12 cellular contexts compared by ENCODE assay signal in the genomic region with DNA sequence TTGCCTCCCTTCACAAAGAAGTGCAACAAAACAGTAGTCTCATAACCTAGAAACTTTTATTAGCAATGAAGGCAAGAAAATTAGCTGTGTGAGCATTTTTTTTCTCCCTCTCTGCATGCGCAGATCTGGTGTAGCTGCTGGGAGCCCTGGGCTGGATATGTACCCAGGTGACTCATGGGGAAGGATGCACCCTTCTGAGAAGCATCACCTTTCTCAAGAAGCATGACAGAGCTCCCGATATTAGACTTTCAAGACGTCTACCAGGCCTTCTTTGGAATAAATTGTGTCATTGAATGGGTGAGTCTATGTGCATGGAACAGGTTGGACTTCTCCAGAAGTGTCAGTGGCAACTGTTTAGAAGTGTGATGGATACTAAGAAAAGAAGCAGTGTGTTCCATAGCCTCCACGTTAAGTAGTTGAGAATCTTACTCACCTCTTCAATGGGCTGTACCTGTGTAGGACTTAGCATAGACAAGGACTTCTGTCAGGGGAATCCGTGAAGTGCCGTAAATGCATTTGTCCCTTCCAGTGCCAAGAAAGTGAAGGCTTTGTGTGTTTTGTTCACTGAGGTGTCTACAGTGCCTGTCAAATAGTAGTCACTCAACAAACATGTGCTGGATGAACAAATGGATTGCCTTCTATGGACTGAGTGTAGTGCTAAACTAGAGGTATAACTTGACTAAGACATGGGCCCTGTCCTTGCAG. TPM values are rescaled to one million over a fixed set of nuclear protein-coding genes. Genes with fewer than 3 reads are reported as not detected.
A peak's percentile ranks its signal among the peaks of the same experiment; 100 is the strongest.
DNase-seq lines count a peak whose midpoint lies in the region; ATAC-seq and TF ChIP-seq lines count a peak whose summit lies in the region.
"Had no signal": no experiment of that assay in that cellular context is flagged by ENCODE, and none has a peak within 500 bp of the region (broad histone marks: within the 10 kb centered on the region; RNA-seq: fewer than 3 reads in every experiment).

No MANE protein-coding gene starts in this region.

- no peak for TF ChIP-seq CTCF in foreskin keratinocyte (conservative IDR thresholded peaks at IDR 0.05)
- no peak for TF ChIP-seq CTCF in nephron progenitor cell (IDR thresholded peaks at IDR 0.05)

- ATAC-seq in foreskin keratinocyte: peak; percentile 59

- peak; percentile 76 for DNase-seq in T-helper 2 cell treated with Interferon-gamma antibody and Interleukin-4, amounts not matched to agents 5 μg/mL and 100 μg/mL, for 36 hours (ENCODE audit: low spot score)
- peak; percentile 57 for DNase-seq in activated T-cell treated with anti-CD3 and anti-CD28 coated beads, Interleukin-2, amount 50 U/mL, for 24 hours
- no peak for DNase-seq in foreskin keratinocyte
- peak; percentile 75 for DNase-seq in stimulated activated CD8-positive, alpha-beta memory T cell treated with anti-CD3 and anti-CD28 coated beads, Interleukin-4, amount 100 ng/mL, for 48 hours
- DNase-seq in nephron progenitor cell: no peak
- DNase-seq in SKM-1 (lab: John Stamatoyannopoulos, UW; ENCODE audit: unreplicated experiment): no peak
- DNase-seq in NCI-H1436 treated with DMSO at 0.1 percent for 48 hours (lab: John Stamatoyannopoulos, UW): no peak
- DNase-seq: amygdala, kidney glomerular epithelial cell, PC-9, T-helper 9 cell had no signal

- H3K27ac ChIP-seq in foreskin keratinocyte: no peak overlapping the region
- H3K27ac ChIP-seq: PC-9, right atrium auricular region had no signal

- no peaks in the 10 kb centered on the region for H3K36me3 Mint-ChIP-seq in T-helper 2 cell treated with Interferon-gamma antibody and Interleukin-4, amounts not matched to agents 5 μg/mL and 100 μg/mL, for 36 hours (ENCODE audit: low read depth)
- H3K36me3 Mint-ChIP-seq in activated T-cell treated with anti-CD3 and anti-CD28 coated beads, Interleukin-2, amount 50 U/mL, for 24 hours (ENCODE audit: low read depth): peaks cover 5% of the 10 kb centered on the region
- no peaks in the 10 kb centered on the region for H3K36me3 Mint-ChIP-seq in nephron progenitor cell (ENCODE audit: low read depth)

- no peaks in the 10 kb centered on the region for H3K9me3 Mint-ChIP-seq in T-helper 2 cell treated with Interferon-gamma antibody and Interleukin-4, amounts not matched to agents 5 μg/mL and 100 μg/mL, for 36 hours
- peaks cover 2% of the 10 kb centered on the region for H3K9me3 Mint-ChIP-seq in activated T-cell treated with anti-CD3 and anti-CD28 coated beads, Interleukin-2, amount 50 U/mL, for 24 hours
- peaks cover 3% of the 10 kb centered on the region for H3K9me3 Mint-ChIP-seq in nephron progenitor cell

- H3K27ac Mint-ChIP-seq in T-helper 2 cell treated with Interferon-gamma antibody and Interleukin-4, amounts not matched to agents 5 μg/mL and 100 μg/mL, for 36 hours: peak overlapping the region; percentile 93
- peak overlapping the region; percentile 99 for H3K27ac Mint-ChIP-seq in activated T-cell treated with anti-CD3 and anti-CD28 coated beads, Interleukin-2, amount 50 U/mL, for 24 hours
- H3K27ac Mint-ChIP-seq in nephron progenitor cell: no peak overlapping the region

- H3K27me3 ChIP-seq in foreskin keratinocyte: peaks cover 16% of the 10 kb centered on the region
- H3K27me3 ChIP-seq: right atrium auricular region had no signal

- H3K4me1 Mint-ChIP-seq in T-helper 2 cell treated with Interferon-gamma antibody and Interleukin-4, amounts not matched to agents 5 μg/mL and 100 μg/mL, for 36 hours (ENCODE audit: low read depth): peaks cover 60% of the 10 kb centered on the region
- peaks cover 69% of the 10 kb centered on the region for H3K4me1 Mint-ChIP-seq in activated T-cell treated with anti-CD3 and anti-CD28 coated beads, Interleukin-2, amount 50 U/mL, for 24 hours (ENCODE audit: low read depth)
- peaks cover 32% of the 10 kb centered on the region for H3K4me1 Mint-ChIP-seq in nephron progenitor cell

- peak overlapping the region; percentile 54 for H3K4me3 Mint-ChIP-seq in T-helper 2 cell treated with Interferon-gamma antibody and Interleukin-4, amounts not matched to agents 5 μg/mL and 100 μg/mL, for 36 hours
- H3K4me3 Mint-ChIP-seq in activated T-cell treated with anti-CD3 and anti-CD28 coated beads, Interleukin-2, amount 50 U/mL, for 24 hours: peak overlapping the region; percentile 11
- no peak overlapping the region for H3K4me3 Mint-ChIP-seq in nephron progenitor cell

- H3K4me1 ChIP-seq in foreskin keratinocyte: no peaks in the 10 kb centered on the region
- H3K4me1 ChIP-seq: right atrium auricular region had no signal

- no peaks in the 10 kb centered on the region for H3K27me3 Mint-ChIP-seq in T-helper 2 cell treated with Interferon-gamma antibody and Interleukin-4, amounts not matched to agents 5 μg/mL and 100 μg/mL, for 36 hours (ENCODE audit: low read depth)
- H3K27me3 Mint-ChIP-seq in activated T-cell treated with anti-CD3 and anti-CD28 coated beads, Interleukin-2, amount 50 U/mL, for 24 hours: no peaks in the 10 kb centered on the region
- peaks cover 10% of the 10 kb centered on the region for H3K27me3 Mint-ChIP-seq in nephron progenitor cell (ENCODE audit: low read depth, poor library complexity)

RNA-seq across cellular contexts. Expression of a gene that starts 47.7 kb away (rescaled TPM):
- not detected in 2 replicates for total RNA-seq in foreskin keratinocyte
- polyA plus RNA-seq in foreskin keratinocyte: not detected in 2 replicates

Comparison
In these comparisons a context has a peak if more than half of its experiments do, and no peak if none do; other contexts are left out.
1. DNase-seq: peak in T-helper 2 cell treated with Interferon-gamma antibody and Interleukin-4, amounts not matched to agents 5 μg/mL and 100 μg/mL, for 36 hours (single experiment), activated T-cell treated with anti-CD3 and anti-CD28 coated beads, Interleukin-2, amount 50 U/mL, for 24 hours (single experiment) and stimulated activated CD8-positive, alpha-beta memory T cell treated with anti-CD3 and anti-CD28 coated beads, Interleukin-4, amount 100 ng/mL, for 48 hours (single experiment); none in foreskin keratinocyte (0 of 2), nephron progenitor cell (single experiment), SKM-1 (single experiment) and NCI-H1436 treated with DMSO at 0.1 percent for 48 hours (single experiment).